In genomic region chr3:42159706-42160472, GRCh38 we compare ENCODE assay signal across 8 cellular contexts.
A peak's percentile ranks its signal among the peaks of the same experiment; 100 is the strongest.
DNase-seq lines count a peak whose midpoint lies in the region; ATAC-seq, FAIRE-seq and TF ChIP-seq lines count a peak whose summit lies in the region.

No MANE protein-coding gene starts in this region.

- H3K36me3 Mint-ChIP-seq in activated CD8-positive, alpha-beta T cell treated with anti-CD3 and anti-CD28 coated beads for 36 hours (ENCODE audit: low read depth): no peaks in the 10 kb centered on the region

- ATAC-seq in GM19467 (IDR thresholded peaks at IDR 0.05; ENCODE audit: unreplicated experiment) (peak; percentile 58), pancreas (peak; percentile 89 to 97 (median 93)), GM18520 (IDR thresholded peaks at IDR 0.05; ENCODE audit: unreplicated experiment) (no peak)
- ATAC-seq in activated CD8-positive, alpha-beta T cell treated with anti-CD3 and anti-CD28 coated beads for 36 hours: peak; percentile 91

- H3K4me3 Mint-ChIP-seq in activated CD8-positive, alpha-beta T cell treated with anti-CD3 and anti-CD28 coated beads for 36 hours: peak overlapping the region; percentile 2

- CTCF ChIA-PET in activated CD8-positive, alpha-beta T cell treated with anti-CD3 and anti-CD28 coated beads for 36 hours (lab: Charles Lee): interaction anchor here (2.8 kb wide), 1 partner anchor 31 kb away, joined by 14 read pairs; no protein-coding TSS in a partner anchor

- DNase-seq in COR-L47 (lab: John Stamatoyannopoulos, UW) (peak; percentile 68), fibroblast of peridontal ligament (ENCODE audit: extremely low read depth) (peak; percentile 27), pancreas (peak; percentile 67 to 79 (median 70)), NCI-H1930 (lab: John Stamatoyannopoulos, UW) (no peak)
- peak; percentile 70 for DNase-seq in activated CD8-positive, alpha-beta T cell treated with anti-CD3 and anti-CD28 coated beads for 36 hours

- POLR2A ChIA-PET in activated CD8-positive, alpha-beta T cell treated with anti-CD3 and anti-CD28 coated beads for 36 hours (lab: Charles Lee): interaction anchor here (0.7 to 0.9 kb wide), 2 partner anchors 8 to 14 kb away, joined by 3 read pairs; no protein-coding TSS in a partner anchor

- intact Hi-C loops in activated CD8-positive, alpha-beta T cell treated with anti-CD3 and anti-CD28 coated beads for 36 hours (cut with micrococcal nuclease): no loop called here
- intact Hi-C loops in pancreas (cut with DNase I): no loop called here

- H3K27ac ChIP-seq in KOPT-K1 (ENCODE audit: low read depth, low read length, poor library complexity, severe bottlenecking): peak overlapping the region; percentile 28
- H3K27ac ChIP-seq in pancreas: peak overlapping the region in 3 of 4 donors; percentile 11 to 53 (median 42)

- WGBS in pancreas, 2 donors: 24 to 37% methylated on average over 16 of the region's 16 CpGs

- no peak for TF ChIP-seq CTCF in activated CD8-positive, alpha-beta T cell treated with anti-CD3 and anti-CD28 coated beads for 36 hours (IDR thresholded peaks at IDR 0.05)
- no peak for TF ChIP-seq CTCF in pancreas (IDR thresholded peaks at IDR 0.05)

- H3K27me3 Mint-ChIP-seq in activated CD8-positive, alpha-beta T cell treated with anti-CD3 and anti-CD28 coated beads for 36 hours: no peaks in the 10 kb centered on the region

- no peaks in the 10 kb centered on the region for H3K36me3 ChIP-seq in KOPT-K1 (ENCODE audit: insufficient read depth, low read length)
- no peaks in the 10 kb centered on the region for H3K36me3 ChIP-seq in pancreas

- H3K27ac Mint-ChIP-seq in activated CD8-positive, alpha-beta T cell treated with anti-CD3 and anti-CD28 coated beads for 36 hours: peak overlapping the region; percentile 5

- FAIRE-seq in pancreas (lab: Jason Lieb, UNC): no peak

- no peaks in the 10 kb centered on the region for H3K9me3 Mint-ChIP-seq in activated CD8-positive, alpha-beta T cell treated with anti-CD3 and anti-CD28 coated beads for 36 hours

- H3K4me3 ChIP-seq in pancreas: peak overlapping the region in 2 of 4 donors; percentile 4 to 10

- H3K4me1 Mint-ChIP-seq in activated CD8-positive, alpha-beta T cell treated with anti-CD3 and anti-CD28 coated beads for 36 hours (ENCODE audit: low read depth): peaks cover 29% of the 10 kb centered on the region

- no peaks in the 10 kb centered on the region for H3K9me3 ChIP-seq in KOPT-K1 (ENCODE audit: insufficient read depth, low read length, poor library complexity, severe bottlenecking)
- no peaks in the 10 kb centered on the region for H3K9me3 ChIP-seq in pancreas

- no peaks in the 10 kb centered on the region for H3K27me3 ChIP-seq in pancreas

- H3K4me1 ChIP-seq in pancreas: peaks cover 11 to 17% (median 15%) of the 10 kb centered on the region in 3 donors

Comparison
In these comparisons a context has a peak if more than half of its experiments do, and no peak if none do; other contexts are left out.
1. DNase-seq: peak in COR-L47 (single experiment), activated CD8-positive, alpha-beta T cell treated with anti-CD3 and anti-CD28 coated beads for 36 hours (single experiment), fibroblast of peridontal ligament (single experiment) and pancreas (6 of 6); none in NCI-H1930 (0 of 2).